In the genomic region with DNA sequence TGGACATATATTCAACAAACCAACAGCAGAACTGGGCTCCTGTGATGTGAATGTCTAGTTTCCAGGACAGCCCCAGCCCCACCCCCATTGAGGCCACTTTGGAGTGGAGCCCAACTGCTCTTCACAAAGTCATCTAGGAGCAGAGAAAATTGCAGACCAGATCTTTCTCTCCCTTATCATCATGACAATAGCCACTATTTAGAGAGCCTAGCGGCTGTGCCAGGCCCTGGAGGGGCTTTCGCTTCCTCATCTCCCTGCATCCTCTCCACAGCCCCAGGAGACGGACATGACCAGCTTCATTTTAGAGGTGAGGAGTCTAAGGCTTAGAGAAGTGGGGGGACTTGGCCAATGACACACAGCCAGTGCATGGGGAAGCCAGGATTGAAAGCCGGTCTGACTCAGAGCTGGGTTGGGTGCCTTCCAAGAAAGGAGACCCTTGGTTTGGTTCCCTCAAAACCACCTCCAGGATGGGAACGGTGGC, we compare ENCODE assay signal across 10 cellular contexts. TPM values are rescaled to one million over a fixed set of nuclear protein-coding genes. Genes with fewer than 3 reads are reported as not detected.
DNase-seq lines count a peak whose midpoint lies in the region; ATAC-seq, FAIRE-seq and TF ChIP-seq lines count a peak whose summit lies in the region.
"Had no signal": no experiment of that assay in that cellular context is flagged by ENCODE, and none has a peak within 500 bp of the region (broad histone marks: within the 10 kb centered on the region; RNA-seq: fewer than 3 reads in every experiment).

No MANE protein-coding gene starts in this region.

- no peak for FAIRE-seq in small intestine (lab: Jason Lieb, UNC)

- WGBS in HUES64: 21% methylated on average over 5 of the region's 5 CpGs
- 13 to 38% (median 30%) methylated on average over 5 of the region's 5 CpGs for WGBS in small intestine, 3 donors

- H3K36me3 ChIP-seq in HUES64 (ENCODE audit: insufficient read depth, low read length) (peaks cover 31% of the 10 kb centered on the region), iPS-15b (ENCODE audit: control insufficient read depth, insufficient read depth, low read length) (peaks cover 35% of the 10 kb centered on the region), small intestine (ENCODE audit: control insufficient read depth in 2 of 2, insufficient read depth in 2 of 2, low read length in 2 of 2) (no peaks in the 10 kb centered on the region)

- peaks cover 34% of the 10 kb centered on the region for H3K4me1 ChIP-seq in HUES64 (ENCODE audit: insufficient read depth, low read length)
- H3K4me1 ChIP-seq in iPS-15b (ENCODE audit: control insufficient read depth, insufficient read depth, low read length): peaks cover 11% of the 10 kb centered on the region
- H3K4me1 ChIP-seq in small intestine (ENCODE audit: control insufficient read depth in 2 of 2, insufficient read depth in 1 of 2, low read depth in 1 of 2, low read length in 1 of 2): peaks cover 0 to 8% of the 10 kb centered on the region in 2 donors

- TF ChIP-seq POLR2A in GM18505 (IDR thresholded peaks at IDR 0.05; ENCODE audit: borderline replicate concordance, extremely low read depth, insufficient read depth, insufficient read length): no peak

- H3K9me3 ChIP-seq in HUES64 (ENCODE audit: insufficient read depth, low read depth, low read length) (no peaks in the 10 kb centered on the region), iPS-15b (ENCODE audit: control insufficient read depth, insufficient read depth, low read length) (no peaks in the 10 kb centered on the region), small intestine (ENCODE audit: control insufficient read depth, low read depth) (no peaks in the 10 kb centered on the region)

- H3K9ac ChIP-seq in HUES64 (ENCODE audit: low read depth, low read length): peak overlapping the region; percentile 80
- H3K9ac ChIP-seq in iPS-15b (ENCODE audit: low read depth, low read length): peak overlapping the region; percentile 77

- H3K27me3 ChIP-seq in HUES64 (ENCODE audit: insufficient read depth, low read length) (no peaks in the 10 kb centered on the region), iPS-15b (ENCODE audit: control insufficient read depth, insufficient read depth, low read length) (no peaks in the 10 kb centered on the region), small intestine (ENCODE audit: control insufficient read depth in 2 of 2, insufficient read depth in 2 of 2, low read length in 2 of 2) (no peaks in the 10 kb centered on the region)

- no peak for ATAC-seq in GM18505 (IDR thresholded peaks at IDR 0.05; ENCODE audit: unreplicated experiment)
- ATAC-seq in HG03460 (IDR thresholded peaks at IDR 0.05; ENCODE audit: unreplicated experiment): no peak

- H3K4me3 ChIP-seq in HUES64 (ENCODE audit: low read length): peak overlapping the region; percentile 75
- H3K4me3 ChIP-seq in iPS-15b (ENCODE audit: low read depth, low read length): peak overlapping the region; percentile 79
- peak overlapping the region in 1 of 2 donors; percentile 94 for H3K4me3 ChIP-seq in small intestine (ENCODE audit: low read depth in 1 of 2, low read length in 2 of 2)

- in situ Hi-C loops in SK-MEL-5 (cut with HindIII; ENCODE audit: low pct_unique_long_range_greater_than_20kb, low sequenced_read_pairs): no loop called here

- DNase-seq in SK-MEL-5 (ENCODE audit: low read depth, low spot score) (peak; percentile 26), small intestine (peak; percentile 40), SHP77 treated with DMSO at 0.1 percent for 48 hours (lab: John Stamatoyannopoulos, UW) (no peak), cerebellum (ENCODE audit: low spot score) (no peak)
- DNase-seq: activated B cell treated with CpG ODN at 0.5 μM for 24 hours, occipital lobe had no signal

- H3K27ac ChIP-seq in HUES64 (ENCODE audit: low read depth, low read length) (peak overlapping the region; percentile 96; the same call in 1 of the 2 replicates), small intestine (ENCODE audit: low read depth in 1 of 2, low read length in 1 of 2) (peak overlapping the region; percentile 90 to 94)

RNA-seq across cellular contexts. Expression of gene PRSS8, which starts 1.4 kb away (rescaled TPM):
- 35.2 TPM for polyA plus RNA-seq in HUES64 (2013, experiment 1 of 2)
- polyA plus RNA-seq in HUES64 (2013, experiment 2 of 2): 48.5 TPM
- not detected in 2 replicates for total RNA-seq in SK-MEL-5 (2014; rRNA removed; shearing (Covaris generic))
- polyA plus RNA-seq in SK-MEL-5 (2015; cell fraction: cytosol; rRNA removed): not detected in 2 replicates
- polyA plus RNA-seq in SK-MEL-5 (2015; cell fraction: nucleus; rRNA removed): not detected in 2 replicates
- polyA plus RNA-seq in small intestine: 100 to 1,000 TPM; 220 to 358 (median 225) TPM
- 0.18 TPM for total RNA-seq in cerebellum
- total RNA-seq: activated B cell treated with CpG ODN at 0.5 μM for 24 hours, occipital lobe had no signal

RNA-seq across cellular contexts. Expression of gene PRSS36, which starts 15.7 kb away (rescaled TPM):
- 0.65 TPM for polyA plus RNA-seq in HUES64 (2013, experiment 1 of 2)
- polyA plus RNA-seq in HUES64 (2013, experiment 2 of 2): 0.76 TPM
- 0.05 and 0.50 TPM in 2 replicates for total RNA-seq in SK-MEL-5 (2014; rRNA removed; shearing (Covaris generic))
- polyA plus RNA-seq in SK-MEL-5 (2015; cell fraction: cytosol; rRNA removed): 0.32 and 1.3 TPM in 2 replicates
- polyA plus RNA-seq in SK-MEL-5 (2015; cell fraction: nucleus; rRNA removed): 0.99 and 1.1 TPM in 2 replicates
- 10 to 100 TPM in 2 of 3 donors, 1 to 10 TPM in 1; 4.1 to 19.2 (median 12.2) TPM for polyA plus RNA-seq in small intestine
- total RNA-seq in cerebellum: 1.6 TPM
- total RNA-seq: occipital lobe had no signal

RNA-seq across cellular contexts. Expression of gene KAT8, which starts 16.7 kb away (rescaled TPM):
- 39.6 TPM for polyA plus RNA-seq in HUES64 (2013, experiment 1 of 2)
- 50.5 TPM for polyA plus RNA-seq in HUES64 (2013, experiment 2 of 2)
- total RNA-seq in SK-MEL-5 (2014; rRNA removed; shearing (Covaris generic)): 26.9 and 34.3 TPM in 2 replicates
- polyA plus RNA-seq in SK-MEL-5 (2015; cell fraction: cytosol; rRNA removed): 29.1 and 34.6 TPM in 2 replicates
- 57.8 and 62.4 TPM in 2 replicates for polyA plus RNA-seq in SK-MEL-5 (2015; cell fraction: nucleus; rRNA removed)
- polyA plus RNA-seq in small intestine: 10 to 100 TPM; 43.7 to 44.3 (median 43.8) TPM
- 32.1 TPM for total RNA-seq in cerebellum

RNA-seq across cellular contexts. Expression of gene BCKDK, which starts 25.9 kb away (rescaled TPM):
- 34.1 TPM for polyA plus RNA-seq in HUES64 (2013, experiment 1 of 2)
- polyA plus RNA-seq in HUES64 (2013, experiment 2 of 2): 44.3 TPM
- 23.6 and 27.2 TPM in 2 replicates for total RNA-seq in SK-MEL-5 (2014; rRNA removed; shearing (Covaris generic))
- 49.3 and 54.8 TPM in 2 replicates for polyA plus RNA-seq in SK-MEL-5 (2015; cell fraction: cytosol; rRNA removed)
- 38.8 and 42.2 TPM in 2 replicates for polyA plus RNA-seq in SK-MEL-5 (2015; cell fraction: nucleus; rRNA removed)
- polyA plus RNA-seq in small intestine: 10 to 100 TPM; 23.8 to 27.7 (median 27.5) TPM
- 16.9 TPM for total RNA-seq in cerebellum

RNA-seq across cellular contexts. Expression of gene VKORC1, which starts 39.5 kb away (rescaled TPM):
- 66.6 TPM for polyA plus RNA-seq in HUES64 (2013, experiment 1 of 2)
- 80.0 TPM for polyA plus RNA-seq in HUES64 (2013, experiment 2 of 2)
- 206 and 219 TPM in 2 replicates for total RNA-seq in SK-MEL-5 (2014; rRNA removed; shearing (Covaris generic))
- polyA plus RNA-seq in SK-MEL-5 (2015; cell fraction: cytosol; rRNA removed): 377 and 562 TPM in 2 replicates
- 46.8 and 55.2 TPM in 2 replicates for polyA plus RNA-seq in SK-MEL-5 (2015; cell fraction: nucleus; rRNA removed)
- 10 to 100 TPM; 77.8 to 87.8 (median 83.4) TPM for polyA plus RNA-seq in small intestine
- 41.4 TPM for total RNA-seq in cerebellum

Comparison
In these comparisons a context has a peak if more than half of its experiments do, and no peak if none do; other contexts are left out.
1. DNase-seq: peak in SK-MEL-5 (single experiment) and small intestine (single experiment); none in SHP77 treated with DMSO at 0.1 percent for 48 hours (single experiment) and cerebellum (single experiment).